In genomic region chr2:111958901-111959300, GRCh38 we compare ENCODE assay signal across 20 cellular contexts.
DNase-seq lines count a peak whose midpoint lies in the region; ATAC-seq, FAIRE-seq and TF ChIP-seq lines count a peak whose summit lies in the region.
"Had no signal": no experiment of that assay in that cellular context is flagged by ENCODE, and none has a peak within 500 bp of the region (broad histone marks: within the 10 kb centered on the region; RNA-seq: fewer than 3 reads in every experiment).

No MANE protein-coding gene starts in this region.

- H3K4me3 ChIP-seq in GM12875 (ENCODE audit: low read depth, low read length) (no peak overlapping the region), astrocyte (ENCODE audit: insufficient read depth, low read depth, low read length) (no peak overlapping the region), stomach (no peak overlapping the region)

- H3K36me3 ChIP-seq in astrocyte (ENCODE audit: insufficient read depth, low read length), result no peaks in the 10 kb centered on the region
- peaks cover 0 to 3% (median 0%) of the 10 kb centered on the region in 4 donors for H3K36me3 ChIP-seq in stomach

- H3K27ac Mint-ChIP-seq in astrocyte (ENCODE audit: unreplicated experiment), result no peak overlapping the region
- H3K27ac Mint-ChIP-seq: stimulated activated naive B cell treated with anti-CD40 and anti-IgM and Interleukin-4, amounts not matched to agents 10 μg/mL and 1 μg/mL and 100 μg/mL, for 72 hours had no signal

- WGBS in stomach, 5 donors, result 75 to 100% (median 92%) methylated on average over 1 of the region's 1 CpG

- H3K4me1 Mint-ChIP-seq in astrocyte (ENCODE audit: low read depth, unreplicated experiment), result no peaks in the 10 kb centered on the region
- H3K4me1 Mint-ChIP-seq: stimulated activated naive B cell treated with anti-CD40 and anti-IgM and Interleukin-4, amounts not matched to agents 10 μg/mL and 1 μg/mL and 100 μg/mL, for 72 hours had no signal

- no peak overlapping the region for H2AFZ ChIP-seq in astrocyte (ENCODE audit: low read depth, low read length)

- no peaks in the 10 kb centered on the region for H3K9me3 ChIP-seq in astrocyte (ENCODE audit: insufficient read depth, low read depth, low read length)
- H3K9me3 ChIP-seq in stomach, result no peaks in the 10 kb centered on the region

- peaks cover 6% of the 10 kb centered on the region for H3K36me3 Mint-ChIP-seq in astrocyte (ENCODE audit: low read depth, unreplicated experiment)

- ATAC-seq in GM19463 (IDR thresholded peaks at IDR 0.05; ENCODE audit: unreplicated experiment), result no peak
- no peak for ATAC-seq in GM21528 (IDR thresholded peaks at IDR 0.05; ENCODE audit: low FRiP score, unreplicated experiment)
- ATAC-seq in GM21515 (IDR thresholded peaks at IDR 0.05; ENCODE audit: unreplicated experiment), result no peak
- ATAC-seq: stimulated activated naive B cell treated with anti-CD40 and anti-IgM and Interleukin-4, amounts not matched to agents 10 μg/mL and 1 μg/mL and 100 μg/mL, for 72 hours had no signal

- no peaks in the 10 kb centered on the region for H3K27me3 Mint-ChIP-seq in astrocyte (ENCODE audit: low read depth, unreplicated experiment)

- H3K9ac ChIP-seq in astrocyte (ENCODE audit: low read length), result no peak overlapping the region

- no peaks in the 10 kb centered on the region for H3K79me2 ChIP-seq in astrocyte (ENCODE audit: insufficient read depth, low read length)

- H3K4me1 ChIP-seq in astrocyte (ENCODE audit: insufficient read depth, low read length) (no peaks in the 10 kb centered on the region), stomach (peaks cover 0 to 35% (median 12%) of the 10 kb centered on the region in 4 donors)

- no peak for DNase-seq in astrocyte (ENCODE audit: low read depth)
- peak; percentile 8 for DNase-seq in fibroblast of gingiva (ENCODE audit: low read depth)
- no peak for DNase-seq in stomach
- DNase-seq in stimulated activated naive CD4-positive, alpha-beta T cell (lab: John Stamatoyannopoulos, UW), result no peak
- DNase-seq: activated CD8-positive, alpha-beta memory T cell treated with anti-CD3 and anti-CD28 coated beads, Interleukin-2, amount 50 U/mL, for 4 hours; activated naive CD4-positive, alpha-beta T cell treated with Interleukin-2 at 50 U/mL for 16 hours; AML-193; midbrain; NCI-H146; NCI-H226; occipital lobe; SHP77 treated with DMSO at 0.1 percent for 48 hours; stimulated activated naive B cell treated with anti-CD40 and anti-IgM and Interleukin-4, amounts not matched to agents 10 μg/mL and 1 μg/mL and 100 μg/mL, for 72 hours; T-helper 9 cell had no signal

- FAIRE-seq in astrocyte (lab: Jason Lieb, UNC), result no peak
- FAIRE-seq: GM19239, keratinocyte had no signal

- H3K27me3 ChIP-seq in astrocyte (ENCODE audit: insufficient read depth, low read length), result peaks cover 11% of the 10 kb centered on the region
- no peaks in the 10 kb centered on the region for H3K27me3 ChIP-seq in stomach

- TF ChIP-seq POLR2A in stomach (IDR thresholded peaks at IDR 0.05), result no peak

- no peak for TF ChIP-seq EP300 in stomach (IDR thresholded peaks at IDR 0.05)

- intact Hi-C loops in stomach (cut with DNase I; ENCODE audit: low total_unique reads), result no loop called here

- no peak overlapping the region for H3K4me3 Mint-ChIP-seq in astrocyte (ENCODE audit: unreplicated experiment)
- H3K4me3 Mint-ChIP-seq: stimulated activated naive B cell treated with anti-CD40 and anti-IgM and Interleukin-4, amounts not matched to agents 10 μg/mL and 1 μg/mL and 100 μg/mL, for 72 hours had no signal

- H3K4me2 ChIP-seq in astrocyte (ENCODE audit: low read length), result no peak overlapping the region

- H4K20me1 ChIP-seq in astrocyte (ENCODE audit: insufficient read depth, low read length), result no peaks in the 10 kb centered on the region

- no peaks in the 10 kb centered on the region for H3K9me3 Mint-ChIP-seq in astrocyte (ENCODE audit: unreplicated experiment)
- H3K9me3 Mint-ChIP-seq: stimulated activated naive B cell treated with anti-CD40 and anti-IgM and Interleukin-4, amounts not matched to agents 10 μg/mL and 1 μg/mL and 100 μg/mL, for 72 hours had no signal

- 0 out of 2 replicates have a peak, but pooled peaks have one; percentile 8 for TF ChIP-seq CTCF in GM12875 (IDR thresholded peaks at IDR 0.05; ENCODE audit: borderline replicate concordance, insufficient read depth, low read depth, low read length)
- peak; percentile 23 for TF ChIP-seq CTCF in astrocyte (IDR thresholded peaks at IDR 0.05; ENCODE audit: insufficient read depth, low read depth, low read length)
- TF ChIP-seq CTCF in stomach (IDR thresholded peaks at IDR 0.05), result peak in 1 of 7 experiments; percentile 11

- H3K27ac ChIP-seq in astrocyte (ENCODE audit: low read depth, low read length) (no peak overlapping the region), stomach (peak overlapping the region in 4 of 5 donors; percentile 14 to 64 (median 50))
